In the genomic region with DNA sequence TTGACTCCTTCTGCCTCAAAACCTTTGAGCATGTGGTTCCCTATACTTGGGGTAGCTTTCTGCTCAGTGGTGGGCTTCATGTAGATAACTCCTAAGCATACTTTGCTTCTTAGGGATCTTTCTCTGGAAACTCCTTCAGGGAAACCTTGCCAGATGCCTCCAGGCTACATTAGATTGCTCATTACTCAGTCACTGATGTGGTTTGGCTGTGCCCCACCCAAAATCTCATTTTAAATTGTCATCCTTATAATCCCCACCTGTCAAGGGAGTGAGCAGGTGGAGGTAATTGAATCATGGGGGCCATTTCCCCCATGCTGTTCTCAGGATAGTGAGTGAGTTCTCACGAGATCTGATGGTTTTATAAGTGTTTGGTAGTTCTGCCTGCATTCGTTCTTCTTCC, we compare ENCODE assay signal across 16 cellular contexts.
DNase-seq lines count a peak whose midpoint lies in the region; ATAC-seq and TF ChIP-seq lines count a peak whose summit lies in the region.
"Had no signal": no experiment of that assay in that cellular context is flagged by ENCODE, and none has a peak within 500 bp of the region (broad histone marks: within the 10 kb centered on the region; RNA-seq: fewer than 3 reads in every experiment).

No MANE protein-coding gene starts in this region.

- no TSS peak for BruUV-seq in PC-9 (replicated peaks; lab: Mats Ljungman, UMichigan)

- no peak overlapping the region for H3K27ac ChIP-seq in PC-9
- H3K27ac ChIP-seq in foreskin keratinocyte: no peak overlapping the region
- H3K27ac ChIP-seq in lower lobe of right lung: no peak overlapping the region
- H3K27ac ChIP-seq: C4-2B had no signal

- H3K9me3 ChIP-seq in PC-9 (ENCODE audit: insufficient read depth, low read depth): no peaks in the 10 kb centered on the region; the same call in 1 of the 2 replicates
- no peaks in the 10 kb centered on the region for H3K9me3 ChIP-seq in lower lobe of right lung
- H3K9me3 ChIP-seq: BE2C had no signal

- no peak overlapping the region for H2AFZ ChIP-seq in PC-9

- no peaks in the 10 kb centered on the region for H3K9me2 ChIP-seq in PC-9 (ENCODE audit: insufficient read depth)

- CTCF ChIA-PET in PC-9 (lab: Charles Lee): interaction anchor here (0.9 kb wide), 1 partner anchor 227 kb away, joined by 5 read pairs; no protein-coding TSS in a partner anchor

- H3K27me3 ChIP-seq in PC-9 (ENCODE audit: insufficient read depth, low read depth) (no peaks in the 10 kb centered on the region), foreskin keratinocyte (no peaks in the 10 kb centered on the region), lower lobe of right lung (ENCODE audit: low read depth) (no peaks in the 10 kb centered on the region)
- H3K27me3 ChIP-seq: BE2C had no signal

- TF ChIP-seq CTCF in PC-9 (conservative IDR thresholded peaks at IDR 0.05) (no peak), foreskin keratinocyte (conservative IDR thresholded peaks at IDR 0.05) (no peak), lower lobe of right lung (IDR thresholded peaks at IDR 0.05) (no peak)

- no peaks in the 10 kb centered on the region for H3K79me2 ChIP-seq in PC-9 (ENCODE audit: low read depth)

- POLR2A ChIA-PET in PC-9 (lab: Charles Lee; ENCODE audit: unreplicated experiment): interaction anchor here (0.7 kb wide), 1 partner anchor 375 kb away, joined by 3 read pairs; no protein-coding TSS in a partner anchor

- DNase-seq in Daoy (ENCODE audit: low read depth): peak; percentile 11
- peak; percentile 9 for DNase-seq in M059J (ENCODE audit: low read depth)
- DNase-seq in PC-9: peak; percentile 51 to 80
- DNase-seq in foreskin keratinocyte: peak; percentile 6 to 35
- no peak for DNase-seq in lower lobe of right lung
- DNase-seq in NCI-H1105 treated with DMSO at 0.1 percent for 48 hours (lab: John Stamatoyannopoulos, UW): no peak
- DNase-seq: BE2C; CD4-positive, alpha-beta memory T cell; DMS153; DMS79 treated with DMSO at 0.1 percent for 48 hours; GDM1; GOT3; H9 had no signal

- no peaks in the 10 kb centered on the region for H3F3A ChIP-seq in PC-9 (ENCODE audit: insufficient read depth, low read depth)

- H3K36me3 ChIP-seq in PC-9 (ENCODE audit: low read depth): no peaks in the 10 kb centered on the region
- H3K36me3 ChIP-seq in lower lobe of right lung: no peaks in the 10 kb centered on the region
- H3K36me3 ChIP-seq: BE2C had no signal

- no peaks in the 10 kb centered on the region for H4K20me1 ChIP-seq in PC-9 (ENCODE audit: insufficient read depth)

- intact Hi-C loops in PC-9 (cut with micrococcal nuclease; ENCODE audit: unreplicated experiment): no loop called here
- intact Hi-C loops in lower lobe of right lung (cut with DNase I): no loop called here

- H3K4me2 ChIP-seq in PC-9: peak overlapping the region; percentile 1; the same call in 1 of the 2 replicates

- H3K4me1 ChIP-seq in PC-9 (replicated peaks; ENCODE audit: insufficient read depth): peaks cover 29% of the 10 kb centered on the region
- no peaks in the 10 kb centered on the region for H3K4me1 ChIP-seq in foreskin keratinocyte
- no peaks in the 10 kb centered on the region for H3K4me1 ChIP-seq in lower lobe of right lung
- H3K4me1 ChIP-seq: BE2C had no signal

- peak; percentile 83 for ATAC-seq in foreskin keratinocyte
- ATAC-seq in lower lobe of right lung: no peak
- no peak for ATAC-seq in activated CD4-positive, CD25-positive, alpha-beta regulatory T cell treated with anti-CD3 and anti-CD28 coated beads, Interleukin-2, amount 50 U/mL, for 24 hours
- ATAC-seq in GM21717 (IDR thresholded peaks at IDR 0.05; ENCODE audit: unreplicated experiment): no peak

- H3K4me3 ChIP-seq in PC-9 (no peak overlapping the region), lower lobe of right lung (no peak overlapping the region)

Comparison
In these comparisons a context has a peak if more than half of its experiments do, and no peak if none do; other contexts are left out.
1. DNase-seq: peak in Daoy (single experiment), M059J (single experiment), PC-9 (2 of 2) and foreskin keratinocyte (2 of 2); none in lower lobe of right lung (single experiment) and NCI-H1105 treated with DMSO at 0.1 percent for 48 hours (single experiment).